11 cellular contexts compared by ENCODE assay signal in genomic region chr17:351875-352420, GRCh38. TPM values are rescaled to one million over a fixed set of nuclear protein-coding genes. Genes with fewer than 3 reads are reported as not detected.
DNase-seq lines count a peak whose midpoint lies in the region; ATAC-seq and TF ChIP-seq lines count a peak whose summit lies in the region.
"Had no signal": no experiment of that assay in that cellular context is flagged by ENCODE, and none has a peak within 500 bp of the region (broad histone marks: within the 10 kb centered on the region; RNA-seq: fewer than 3 reads in every experiment).

No MANE protein-coding gene starts in this region.

- DNase-seq in cardiac muscle cell (ENCODE audit: low read depth in 1 of 2, low spot score in 1 of 2) (no peak), left cardiac atrium (no peak), endodermal cell (no peak), nephron progenitor cell (no peak), upper lobe of right lung (no peak), AG20443 (ENCODE audit: low spot score) (no peak), posterior vena cava (ENCODE audit: low spot score) (no peak), Ammon's horn (ENCODE audit: low spot score) (no peak)
- DNase-seq: activated T-cell treated with anti-CD3 and anti-CD28 coated beads, Interleukin-2, amount 50 U/mL, for 4 hours; cortex of kidney; T1000 had no signal

- no peak for TF ChIP-seq CTCF in cardiac muscle cell (IDR thresholded peaks at IDR 0.05; ENCODE audit: low read depth, low read length)
- TF ChIP-seq CTCF in endodermal cell (conservative IDR thresholded peaks at IDR 0.05) = no peak
- no peak for TF ChIP-seq CTCF in nephron progenitor cell (IDR thresholded peaks at IDR 0.05)
- no peak for TF ChIP-seq CTCF in upper lobe of right lung (IDR thresholded peaks at IDR 0.05)

- WGBS in endodermal cell (ENCODE audit: insufficient coverage in 1 of 2, insufficient read length in 1 of 2), 2 experiments = 88 to 95% methylated on average over 15 to 19 of the region's 19 CpGs

- intact Hi-C loops in left cardiac atrium (cut with DNase I) = no loop called here
- intact Hi-C loops in upper lobe of right lung (cut with DNase I) = no loop called here
- intact Hi-C loops in posterior vena cava (cut with DNase I) = loop anchor here in 1 of 2 donors (10.0 kb wide), 1 partner anchor 147 kb away; no protein-coding TSS in a partner anchor

- H3K27me3 ChIP-seq in cardiac muscle cell (no peaks in the 10 kb centered on the region), endodermal cell (ENCODE audit: control insufficient read depth, insufficient read depth, low read length, poor library complexity, severe bottlenecking) (no peaks in the 10 kb centered on the region), upper lobe of right lung (no peaks in the 10 kb centered on the region)

- no peaks in the 10 kb centered on the region for H3K36me3 ChIP-seq in cardiac muscle cell
- H3K36me3 ChIP-seq in endodermal cell (ENCODE audit: control insufficient read depth, insufficient read depth, low read length) = no peaks in the 10 kb centered on the region
- H3K36me3 ChIP-seq in upper lobe of right lung = no peaks in the 10 kb centered on the region

- H3K4me3 Mint-ChIP-seq in endodermal cell = peak overlapping the region; percentile 41
- peak overlapping the region; percentile 78 for H3K4me3 Mint-ChIP-seq in nephron progenitor cell
- H3K4me3 Mint-ChIP-seq: activated T-cell treated with anti-CD3 and anti-CD28 coated beads, Interleukin-2, amount 50 U/mL, for 4 hours had no signal

- H3K9ac ChIP-seq in endodermal cell (ENCODE audit: extremely low read depth, low read length, poor library complexity, severe bottlenecking) = no peak overlapping the region

- H3K27ac Mint-ChIP-seq in endodermal cell = peak overlapping the region; percentile 88
- H3K27ac Mint-ChIP-seq in nephron progenitor cell = peak overlapping the region; percentile 98

- no peak for ATAC-seq in left cardiac atrium
- ATAC-seq in upper lobe of right lung = no peak
- ATAC-seq: activated T-cell treated with anti-CD3 and anti-CD28 coated beads, Interleukin-2, amount 50 U/mL, for 4 hours had no signal

- H3K27me3 Mint-ChIP-seq in endodermal cell (ENCODE audit: insufficient read depth) = no peaks in the 10 kb centered on the region
- peaks cover 6% of the 10 kb centered on the region for H3K27me3 Mint-ChIP-seq in nephron progenitor cell (ENCODE audit: low read depth, poor library complexity)

- peaks cover 22% of the 10 kb centered on the region for H3K4me1 Mint-ChIP-seq in endodermal cell
- peaks cover 82% of the 10 kb centered on the region for H3K4me1 Mint-ChIP-seq in nephron progenitor cell

- H3K4me1 ChIP-seq in cardiac muscle cell (ENCODE audit: low read depth) = peaks cover 25% of the 10 kb centered on the region
- H3K4me1 ChIP-seq in endodermal cell (ENCODE audit: control insufficient read depth, insufficient read depth, low read length) = peaks cover 15% of the 10 kb centered on the region
- peaks cover 59% of the 10 kb centered on the region for H3K4me1 ChIP-seq in upper lobe of right lung

- H3K4me3 ChIP-seq in cardiac muscle cell = peak overlapping the region; percentile 9
- H3K4me3 ChIP-seq in endodermal cell (ENCODE audit: low read length) = peak overlapping the region; percentile 57
- H3K4me3 ChIP-seq in upper lobe of right lung = peak overlapping the region; percentile 25

- H3K9me3 ChIP-seq in cardiac muscle cell (ENCODE audit: low read depth) (no peaks in the 10 kb centered on the region), endodermal cell (ENCODE audit: control insufficient read depth, low read length) (no peaks in the 10 kb centered on the region), upper lobe of right lung (no peaks in the 10 kb centered on the region)

- H3K36me3 Mint-ChIP-seq in endodermal cell (ENCODE audit: low read depth) (peaks cover 6% of the 10 kb centered on the region), nephron progenitor cell (ENCODE audit: low read depth) (peaks cover 7% of the 10 kb centered on the region)

- H3K9me3 Mint-ChIP-seq in endodermal cell = peaks cover 12% of the 10 kb centered on the region
- H3K9me3 Mint-ChIP-seq in nephron progenitor cell = peaks cover 7% of the 10 kb centered on the region
- H3K9me3 Mint-ChIP-seq: activated T-cell treated with anti-CD3 and anti-CD28 coated beads, Interleukin-2, amount 50 U/mL, for 4 hours had no signal

- peak overlapping the region; percentile 89 for H3K27ac ChIP-seq in cardiac muscle cell
- H3K27ac ChIP-seq in endodermal cell (ENCODE audit: low read depth, low read length) = no peak overlapping the region
- H3K27ac ChIP-seq in upper lobe of right lung = peak overlapping the region; percentile 87

RNA-seq across cellular contexts. Expression of gene RPH3AL, which starts 0.7 kb away (rescaled TPM):
- 24.0 and 39.0 TPM in 2 replicates for total RNA-seq in cardiac muscle cell
- 13.8 and 22.0 TPM in 2 replicates for polyA plus RNA-seq in cardiac muscle cell
- 10 to 100 TPM in 1 of 2 donors, 1 to 10 TPM in 1; 5.9 to 10.9 TPM for total RNA-seq in left cardiac atrium
- total RNA-seq in endodermal cell = 10 to 100 TPM; 14.7 to 16.9 TPM
- polyA plus RNA-seq in endodermal cell (2013, experiment 1 of 2) = 4.1 TPM
- polyA plus RNA-seq in endodermal cell (2013, experiment 2 of 2) = 4.6 TPM
- 33.3 TPM for total RNA-seq in upper lobe of right lung
- total RNA-seq in posterior vena cava = 10 to 100 TPM in 1 of 2 donors, 1 to 10 TPM in 1; 9.7 to 11.2 TPM
